17 cellular contexts compared by ENCODE assay signal in genomic region chrX:109440475-109440874, GRCh38. TPM values are rescaled to one million over a fixed set of nuclear protein-coding genes. Genes with fewer than 3 reads are reported as not detected.
DNase-seq lines count a peak whose midpoint lies in the region; ATAC-seq and TF ChIP-seq lines count a peak whose summit lies in the region.
"Had no signal": no experiment of that assay in that cellular context is flagged by ENCODE, and none has a peak within 500 bp of the region (broad histone marks: within the 10 kb centered on the region; RNA-seq: fewer than 3 reads in every experiment).

No MANE protein-coding gene starts in this region.

- H3K27ac ChIP-seq in psoas muscle = no peak overlapping the region
- H3K27ac ChIP-seq: C4-2B, SJSA1 had no signal

- peak; percentile 74 for ATAC-seq in GM18870 (IDR thresholded peaks at IDR 0.05; ENCODE audit: unreplicated experiment)
- peak; percentile 86 for ATAC-seq in GM21619 (IDR thresholded peaks at IDR 0.05; ENCODE audit: unreplicated experiment)
- ATAC-seq in HG03280 (IDR thresholded peaks at IDR 0.05; ENCODE audit: unreplicated experiment) = peak; percentile 89
- no peak for ATAC-seq in psoas muscle
- ATAC-seq: HCT116 had no signal

- H3K9me3 ChIP-seq in psoas muscle = no peaks in the 10 kb centered on the region
- H3K9me3 ChIP-seq: SJSA1 had no signal

- no peak for TF ChIP-seq CTCF in psoas muscle (IDR thresholded peaks at IDR 0.05)

- intact Hi-C loops in posterior vena cava (cut with DNase I) (no loop called here), psoas muscle (cut with DNase I) (no loop called here)

- DNase-seq in SKM-1 (lab: John Stamatoyannopoulos, UW; ENCODE audit: unreplicated experiment) = peak; percentile 14
- DNase-seq in posterior vena cava (ENCODE audit: low spot score) = no peak
- no peak for DNase-seq in psoas muscle
- DNase-seq in DMS153 (lab: John Stamatoyannopoulos, UW) = no peak
- DNase-seq in dedifferentiated amniotic fluid mesenchymal stem cell (ENCODE audit: extremely low spot score) = no peak
- DNase-seq: activated CD4-positive, alpha-beta T cell treated with anti-CD3 and anti-CD28 coated beads for 48 hours; Karpas-422; stimulated activated CD4-positive, alpha-beta T cell treated with anti-CD3 and anti-CD28 coated beads, Interleukin-2, amount 100 ng/mL, for 24 hours had no signal

- no peaks in the 10 kb centered on the region for H3K4me1 ChIP-seq in psoas muscle
- H3K4me1 ChIP-seq: SJSA1 had no signal

- peaks cover 0 to 40% (median 0%) of the 10 kb centered on the region in 3 donors for H3K27me3 ChIP-seq in psoas muscle (ENCODE audit: insufficient read depth in 3 of 3, low read length in 2 of 3)
- H3K27me3 ChIP-seq: SJSA1 had no signal

- H3K36me3 ChIP-seq in psoas muscle (ENCODE audit: insufficient read depth in 1 of 2, low read depth in 1 of 2) = no peaks in the 10 kb centered on the region
- H3K36me3 ChIP-seq: SJSA1 had no signal

- H3K4me3 ChIP-seq in psoas muscle = no peak overlapping the region
- H3K4me3 ChIP-seq: SJSA1 had no signal

RNA-seq across cellular contexts. Expression of gene GUCY2F, which starts 41.4 kb away (rescaled TPM):
- not detected for total RNA-seq in posterior vena cava
- total RNA-seq in psoas muscle = not detected
- polyA plus RNA-seq in psoas muscle = not detected
- total RNA-seq: activated naive CD4-positive, alpha-beta T cell treated with anti-CD3 and anti-CD28 coated beads, Interleukin-2, amount 50 U/mL, for 72 hours; dermis microvascular lymphatic vessel endothelial cell; osteocyte; SJSA1 had no signal

Comparison
In these comparisons a context has a peak if more than half of its experiments do, and no peak if none do; other contexts are left out.
1. ATAC-seq: peak in GM18870 (single experiment), GM21619 (single experiment) and HG03280 (single experiment); none in psoas muscle (0 of 4).